In the genomic region with DNA sequence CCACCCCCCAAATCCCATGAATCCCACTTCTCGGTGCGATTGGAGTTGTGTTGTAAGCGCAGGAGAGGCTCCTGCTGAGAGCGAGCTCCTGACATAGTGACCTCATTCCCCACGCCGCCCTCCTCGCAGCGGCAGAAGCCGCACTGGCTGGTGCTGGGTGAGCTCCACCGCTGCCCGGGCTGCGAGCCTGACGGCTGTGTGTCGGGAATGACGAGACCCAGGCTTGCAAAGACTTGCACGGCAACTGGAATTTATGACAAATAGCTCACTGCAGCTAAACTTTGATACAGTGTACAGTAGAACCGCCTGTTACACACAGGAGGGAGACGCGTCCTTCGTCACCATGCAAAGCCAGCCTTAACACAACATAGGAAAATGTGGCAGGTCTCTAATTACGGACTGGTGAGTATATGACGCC, we compare ENCODE assay signal across 7 cellular contexts.
DNase-seq lines count a peak whose midpoint lies in the region; ATAC-seq, FAIRE-seq and TF ChIP-seq lines count a peak whose summit lies in the region.

No MANE protein-coding gene starts in this region.

- FAIRE-seq in astrocyte (lab: Jason Lieb, UNC) = no peak

- H3K4me3 ChIP-seq in HUES6 (ENCODE audit: low read depth, low read length) (peak overlapping the region; percentile 67), astrocyte (ENCODE audit: insufficient read depth, low read depth, low read length) (peak overlapping the region; percentile 64), iPS-11a (ENCODE audit: low read depth, low read length) (peak overlapping the region; percentile 35), skeletal muscle satellite cell (ENCODE audit: low read length) (peak overlapping the region; percentile 62)

- H3K9me3 Mint-ChIP-seq in astrocyte (ENCODE audit: unreplicated experiment) = no peaks in the 10 kb centered on the region

- H3K27me3 ChIP-seq in HUES6 (ENCODE audit: control insufficient read depth, insufficient read depth, low read length) (peaks cover 5% of the 10 kb centered on the region; the same call in 1 of the 2 replicates), astrocyte (ENCODE audit: insufficient read depth, low read length) (peaks cover 3% of the 10 kb centered on the region), skeletal muscle satellite cell (ENCODE audit: control insufficient read depth, insufficient read depth, low read length) (peaks cover 4% of the 10 kb centered on the region)

- peaks cover 3% of the 10 kb centered on the region for H3K4me1 Mint-ChIP-seq in astrocyte (ENCODE audit: low read depth, unreplicated experiment)

- H3K27ac ChIP-seq in HUES6 (ENCODE audit: low read depth, low read length) = peak overlapping the region; percentile 10; the same call in 1 of the 2 replicates
- peak overlapping the region; percentile 84 for H3K27ac ChIP-seq in astrocyte (ENCODE audit: low read depth, low read length)

- no peaks in the 10 kb centered on the region for H3K79me2 ChIP-seq in astrocyte (ENCODE audit: insufficient read depth, low read length)

- ATAC-seq in GM19467 (IDR thresholded peaks at IDR 0.05; ENCODE audit: unreplicated experiment) (no peak), HG03521 (IDR thresholded peaks at IDR 0.05; ENCODE audit: unreplicated experiment) (no peak), HG03135 (IDR thresholded peaks at IDR 0.05; ENCODE audit: unreplicated experiment) (no peak)

- H3K9me3 ChIP-seq in HUES6 (ENCODE audit: control insufficient read depth, insufficient read depth, low read depth, low read length) (no peaks in the 10 kb centered on the region), astrocyte (ENCODE audit: insufficient read depth, low read depth, low read length) (no peaks in the 10 kb centered on the region), skeletal muscle satellite cell (replicated peaks; ENCODE audit: low read length) (no peaks in the 10 kb centered on the region)

- no peaks in the 10 kb centered on the region for H4K20me1 ChIP-seq in astrocyte (ENCODE audit: insufficient read depth, low read length)

- peak overlapping the region; percentile 66 for H2AFZ ChIP-seq in astrocyte (ENCODE audit: low read depth, low read length)

- no peak for TF ChIP-seq CTCF in astrocyte (IDR thresholded peaks at IDR 0.05; ENCODE audit: insufficient read depth, low read depth, low read length)

- H3K9ac ChIP-seq in HUES6 (ENCODE audit: low read length) (peak overlapping the region; percentile 89), astrocyte (ENCODE audit: low read length) (peak overlapping the region; percentile 83), skeletal muscle satellite cell (ENCODE audit: low read depth, low read length) (peak overlapping the region; percentile 40)

- H3K27me3 Mint-ChIP-seq in astrocyte (ENCODE audit: low read depth, unreplicated experiment) = no peaks in the 10 kb centered on the region

- no peak overlapping the region for H3K27ac Mint-ChIP-seq in astrocyte (ENCODE audit: unreplicated experiment)

- H3K4me2 ChIP-seq in astrocyte (ENCODE audit: low read length) (peak overlapping the region; percentile 90), skeletal muscle satellite cell (ENCODE audit: low read length) (peak overlapping the region; percentile 85)

- H3K4me3 Mint-ChIP-seq in astrocyte (ENCODE audit: unreplicated experiment) = no peak overlapping the region

- peaks cover 28% of the 10 kb centered on the region for H3K4me1 ChIP-seq in HUES6 (ENCODE audit: control insufficient read depth, insufficient read depth, low read length)
- peaks cover 20% of the 10 kb centered on the region for H3K4me1 ChIP-seq in astrocyte (ENCODE audit: insufficient read depth, low read length)
- peaks cover 26% of the 10 kb centered on the region for H3K4me1 ChIP-seq in skeletal muscle satellite cell (ENCODE audit: control insufficient read depth, insufficient read depth, low read length)

- H3K36me3 Mint-ChIP-seq in astrocyte (ENCODE audit: low read depth, unreplicated experiment) = no peaks in the 10 kb centered on the region

- H3K36me3 ChIP-seq in HUES6 (ENCODE audit: control insufficient read depth, insufficient read depth, low read length) = no peaks in the 10 kb centered on the region
- no peaks in the 10 kb centered on the region for H3K36me3 ChIP-seq in astrocyte (ENCODE audit: insufficient read depth, low read length)
- no peaks in the 10 kb centered on the region for H3K36me3 ChIP-seq in skeletal muscle satellite cell (ENCODE audit: insufficient read depth, low read length)

- DNase-seq in astrocyte (ENCODE audit: low read depth) = peak; percentile 85
